16 cellular contexts compared by ENCODE assay signal in genomic region chr6:3204921-3205320, GRCh38. TPM values are rescaled to one million over a fixed set of nuclear protein-coding genes. Genes with fewer than 3 reads are reported as not detected.
DNase-seq lines count a peak whose midpoint lies in the region; ATAC-seq and TF ChIP-seq lines count a peak whose summit lies in the region.
"Had no signal": no experiment of that assay in that cellular context is flagged by ENCODE, and none has a peak within 500 bp of the region (broad histone marks: within the 10 kb centered on the region; RNA-seq: fewer than 3 reads in every experiment).

No MANE protein-coding gene starts in this region.

- H3K4me1 ChIP-seq in DOHH2 (ENCODE audit: control insufficient read depth, low read length) = peaks cover 53% of the 10 kb centered on the region
- no peaks in the 10 kb centered on the region for H3K4me1 ChIP-seq in CD8-positive, alpha-beta memory T cell (ENCODE audit: insufficient read depth, low read length)

- no peaks in the 10 kb centered on the region for H3K9me2 ChIP-seq in DOHH2 (replicated peaks; ENCODE audit: control insufficient read depth, low read length)
- H3K9me2 ChIP-seq in SU-DHL-6 (replicated peaks; ENCODE audit: insufficient read depth, low read length) = no peaks in the 10 kb centered on the region

- no peak for ATAC-seq in stimulated activated memory B cell treated with anti-CD40 and anti-IgM and Interleukin-4, amounts not matched to agents 10 μg/mL and 1 μg/mL and 100 μg/mL, for 72 hours
- no peak for ATAC-seq in GM21360 (IDR thresholded peaks at IDR 0.05; ENCODE audit: unreplicated experiment)
- ATAC-seq: CD8-positive, alpha-beta T cell had no signal

- DNase-seq in ecto neural progenitor cell (ENCODE audit: low spot score) (peak; percentile 8), DMS79 (lab: John Stamatoyannopoulos, UW) (no peak)
- DNase-seq in CD8-positive, alpha-beta memory T cell = no peak
- DNase-seq: 8988T; CD8-positive, alpha-beta T cell; COR-L47; DMS 273 treated with DMSO at 0.1 percent for 48 hours; GF-D8; GOT3; KG1 had no signal

- POLR2A ChIA-PET in CD8-positive, alpha-beta memory T cell (lab: Charles Lee) = no interaction called here

- H3K36me3 ChIP-seq in DOHH2 (ENCODE audit: control insufficient read depth, low read length) (no peaks in the 10 kb centered on the region), SU-DHL-6 (ENCODE audit: low read length) (no peaks in the 10 kb centered on the region)
- no peaks in the 10 kb centered on the region for H3K36me3 ChIP-seq in CD8-positive, alpha-beta memory T cell (ENCODE audit: insufficient read depth, low read length)
- H3K36me3 ChIP-seq: BLaER1 treated with 17β-estradiol and CSF1 and Interleukin-3, amounts not matched to agents 10 nM and 100 nM; HAP-1 had no signal

- H3F3A ChIP-seq in DOHH2 (ENCODE audit: control insufficient read depth, insufficient read depth) (peaks cover 19% of the 10 kb centered on the region), SU-DHL-6 (ENCODE audit: insufficient read depth) (peaks cover 21% of the 10 kb centered on the region)

- H3K4me3 Mint-ChIP-seq in stimulated activated memory B cell treated with anti-CD40 and anti-IgM and Interleukin-4, amounts not matched to agents 10 μg/mL and 1 μg/mL and 100 μg/mL, for 72 hours = no peak overlapping the region
- no peak overlapping the region for H3K4me3 Mint-ChIP-seq in CD8-positive, alpha-beta memory T cell
- H3K4me3 Mint-ChIP-seq: CD8-positive, alpha-beta T cell had no signal

- H3K4me2 ChIP-seq in DOHH2 (ENCODE audit: low read length) (peak overlapping the region; percentile 81), SU-DHL-6 (ENCODE audit: low read depth, low read length, poor library complexity, severe bottlenecking) (peak overlapping the region; percentile 67)

- peak overlapping the region; percentile 93 for H3K27ac ChIP-seq in DOHH2 (ENCODE audit: low read depth, low read length)
- H3K27ac ChIP-seq in SU-DHL-6 (ENCODE audit: low read depth, low read length) = peak overlapping the region; percentile 90
- no peak overlapping the region for H3K27ac ChIP-seq in CD8-positive, alpha-beta memory T cell (ENCODE audit: low read depth, low read length)

- H2AFZ ChIP-seq in SU-DHL-6 (ENCODE audit: low read depth, low read length, severe bottlenecking) = peak overlapping the region; percentile 9

- peaks cover 3% of the 10 kb centered on the region; the same call in 1 of the 2 replicates for H3K9me3 ChIP-seq in DOHH2 (ENCODE audit: control insufficient read depth, insufficient read depth, low read length)
- no peaks in the 10 kb centered on the region for H3K9me3 ChIP-seq in SU-DHL-6 (ENCODE audit: insufficient read depth, low read length)
- H3K9me3 ChIP-seq in CD8-positive, alpha-beta memory T cell (ENCODE audit: low read length) = no peaks in the 10 kb centered on the region
- H3K9me3 ChIP-seq: HAP-1 had no signal

- H3K36me3 Mint-ChIP-seq in stimulated activated memory B cell treated with anti-CD40 and anti-IgM and Interleukin-4, amounts not matched to agents 10 μg/mL and 1 μg/mL and 100 μg/mL, for 72 hours = peaks cover 18% of the 10 kb centered on the region
- H3K36me3 Mint-ChIP-seq in CD8-positive, alpha-beta memory T cell = peaks cover 0 to 17% (median 2%) of the 10 kb centered on the region in 3 donors
- H3K36me3 Mint-ChIP-seq: CD8-positive, alpha-beta T cell had no signal

- H3K27me3 Mint-ChIP-seq in stimulated activated memory B cell treated with anti-CD40 and anti-IgM and Interleukin-4, amounts not matched to agents 10 μg/mL and 1 μg/mL and 100 μg/mL, for 72 hours = peaks cover 12% of the 10 kb centered on the region
- H3K27me3 Mint-ChIP-seq in CD8-positive, alpha-beta memory T cell = peaks cover 14 to 50% of the 10 kb centered on the region in 2 donors

- H3K9me3 Mint-ChIP-seq in stimulated activated memory B cell treated with anti-CD40 and anti-IgM and Interleukin-4, amounts not matched to agents 10 μg/mL and 1 μg/mL and 100 μg/mL, for 72 hours = peaks cover 15% of the 10 kb centered on the region
- H3K9me3 Mint-ChIP-seq in CD8-positive, alpha-beta memory T cell = peaks cover 2 to 11% (median 7%) of the 10 kb centered on the region in 5 donors
- H3K9me3 Mint-ChIP-seq: CD8-positive, alpha-beta T cell had no signal

- H3K27me3 ChIP-seq in DOHH2 (ENCODE audit: control insufficient read depth, low read length) = no peaks in the 10 kb centered on the region
- no peaks in the 10 kb centered on the region for H3K27me3 ChIP-seq in SU-DHL-6 (ENCODE audit: low read length)
- no peaks in the 10 kb centered on the region for H3K27me3 ChIP-seq in CD8-positive, alpha-beta memory T cell (ENCODE audit: insufficient read depth, low read length, poor library complexity, severe bottlenecking)
- H3K27me3 ChIP-seq: BLaER1 treated with 17β-estradiol and CSF1 and Interleukin-3, amounts not matched to agents 10 nM and 100 nM had no signal

- peaks cover 48% of the 10 kb centered on the region for H3K4me1 Mint-ChIP-seq in stimulated activated memory B cell treated with anti-CD40 and anti-IgM and Interleukin-4, amounts not matched to agents 10 μg/mL and 1 μg/mL and 100 μg/mL, for 72 hours
- peaks cover 10 to 16% (median 15%) of the 10 kb centered on the region in 3 donors for H3K4me1 Mint-ChIP-seq in CD8-positive, alpha-beta memory T cell

- H3K27ac Mint-ChIP-seq in stimulated activated memory B cell treated with anti-CD40 and anti-IgM and Interleukin-4, amounts not matched to agents 10 μg/mL and 1 μg/mL and 100 μg/mL, for 72 hours = peak overlapping the region; percentile 36
- H3K27ac Mint-ChIP-seq in CD8-positive, alpha-beta memory T cell = no peak overlapping the region
- H3K27ac Mint-ChIP-seq: CD8-positive, alpha-beta T cell had no signal

- CTCF ChIA-PET in CD8-positive, alpha-beta memory T cell (lab: Charles Lee) = no interaction called here

- TF ChIP-seq CTCF in DOHH2 (IDR thresholded peaks at IDR 0.05; ENCODE audit: low read depth, low read length, poor library complexity, severe bottlenecking) (no peak), SU-DHL-6 (IDR thresholded peaks at IDR 0.05; ENCODE audit: insufficient read depth, low read length, poor library complexity, severe bottlenecking) (no peak)

- H3K9ac ChIP-seq in SU-DHL-6 (ENCODE audit: low read length) = peak overlapping the region; percentile 15; the same call in 1 of the 2 replicates
- H3K9ac ChIP-seq: BLaER1 treated with 17β-estradiol and CSF1 and Interleukin-3, amounts not matched to agents 10 nM and 100 nM had no signal

- H3K79me2 ChIP-seq in DOHH2 (ENCODE audit: control insufficient read depth, low read length) (no peaks in the 10 kb centered on the region), SU-DHL-6 (ENCODE audit: insufficient read depth, low read length) (no peaks in the 10 kb centered on the region)

- H3K4me3 ChIP-seq in DOHH2 (ENCODE audit: low read length) (peak overlapping the region; percentile 66), SU-DHL-6 (ENCODE audit: insufficient read depth, low read length, poor library complexity, severe bottlenecking) (no peak overlapping the region)
- H3K4me3 ChIP-seq in CD8-positive, alpha-beta memory T cell (ENCODE audit: low read length) = no peak overlapping the region
- H3K4me3 ChIP-seq: BLaER1 treated with 17β-estradiol and CSF1 and Interleukin-3, amounts not matched to agents 10 nM and 100 nM; HAP-1 had no signal

- H4K20me1 ChIP-seq in DOHH2 (ENCODE audit: control insufficient read depth, insufficient read depth, low read depth, low read length) (no peaks in the 10 kb centered on the region), SU-DHL-6 (ENCODE audit: low read depth, low read length) (no peaks in the 10 kb centered on the region)
- H4K20me1 ChIP-seq: BLaER1 treated with 17β-estradiol and CSF1 and Interleukin-3, amounts not matched to agents 10 nM and 100 nM had no signal

RNA-seq across cellular contexts. Expression of gene TUBB2B, which starts 22.5 kb away (rescaled TPM):
- total RNA-seq in CD8-positive, alpha-beta memory T cell = under 1 TPM in 1 of 2 experiments, not detected in 1; 0.13 TPM
- polyA plus RNA-seq in CD8-positive, alpha-beta memory T cell = 0.59 TPM

RNA-seq across cellular contexts. Expression of gene TUBB2A, which starts 47.6 kb away (rescaled TPM):
- 1 to 10 TPM; 3.5 to 3.9 TPM for total RNA-seq in CD8-positive, alpha-beta memory T cell
- polyA plus RNA-seq in CD8-positive, alpha-beta memory T cell = 7.3 TPM

RNA-seq across cellular contexts. Expression of gene PSMG4, which starts 53.8 kb away (rescaled TPM):
- 10 to 100 TPM; 24.4 to 25.2 TPM for total RNA-seq in CD8-positive, alpha-beta memory T cell
- polyA plus RNA-seq in CD8-positive, alpha-beta memory T cell = 50.4 TPM
